In the genomic region with DNA sequence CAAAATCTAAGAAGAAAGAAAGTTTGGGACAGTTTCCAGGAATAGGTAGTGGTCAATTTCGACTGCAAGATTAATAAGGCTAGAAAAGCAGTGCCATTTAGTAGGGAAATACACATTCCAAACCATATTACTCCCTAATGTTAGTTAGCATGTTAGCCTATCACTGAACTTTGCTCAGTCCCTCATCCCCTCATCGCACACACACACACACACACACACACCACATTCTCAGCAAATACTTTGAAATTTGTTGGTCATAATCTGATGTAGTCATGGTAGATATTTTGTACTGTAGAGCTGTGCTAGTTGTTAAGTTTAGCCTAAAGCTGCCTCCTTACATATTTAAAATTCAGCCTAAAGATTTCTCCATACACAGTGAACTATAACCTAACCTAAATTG, we compare ENCODE assay signal across 27 cellular contexts.
"Had no signal": no experiment of that assay in that cellular context is flagged by ENCODE, and none has a peak within 500 bp of the region (broad histone marks: within the 10 kb centered on the region; RNA-seq: fewer than 3 reads in every experiment).

No MANE protein-coding gene starts in this region.

- H3K4me1 Mint-ChIP-seq: naive B cell, nephron progenitor cell had no signal

- H3K36me3 ChIP-seq: adrenal gland, brain microvascular endothelial cell, heart right ventricle, spleen, tibial nerve had no signal

- H3K4me3 ChIP-seq: adrenal gland, heart right ventricle, spleen, tibial nerve had no signal

- DNase-seq: activated CD4-positive, alpha-beta T cell treated with anti-CD3 and anti-CD28 coated beads for 48 hours; activated CD4-positive, alpha-beta T cell treated with anti-CD3 and anti-CD28 coated beads, Interleukin-2, amount 50 U/mL, for 48 hours; activated CD8-positive, alpha-beta memory T cell treated with anti-CD3 and anti-CD28 coated beads for 24 hours; activated effector memory CD4-positive, alpha-beta T cell treated with Interleukin-2 at 50 U/mL for 16 hours; activated naive CD4-positive, alpha-beta T cell treated with anti-CD3 and anti-CD28 coated beads for 36 hours; activated naive CD8-positive, alpha-beta T cell treated with anti-CD3 and anti-CD28 coated beads for 36 hours; adrenal gland; aorta; brain microvascular endothelial cell; caudate nucleus; cortex of kidney; foreskin fibroblast; heart right ventricle; islet precursor cell; left colon; naive B cell; nephron progenitor cell; occipital lobe; posterior cingulate gyrus; right cardiac atrium; spleen; stimulated activated naive CD4-positive, alpha-beta T cell treated with Interleukin-2 at 50 U/mL for 16 hours had no signal

- H3K27ac Mint-ChIP-seq: activated naive CD4-positive, alpha-beta T cell treated with anti-CD3 and anti-CD28 coated beads for 36 hours; activated naive CD8-positive, alpha-beta T cell treated with anti-CD3 and anti-CD28 coated beads for 36 hours; mesothelial cell of epicardium; naive B cell; nephron progenitor cell had no signal

- H3K4me1 ChIP-seq: spleen had no signal

- H3K36me3 Mint-ChIP-seq: activated naive CD8-positive, alpha-beta T cell treated with anti-CD3 and anti-CD28 coated beads for 36 hours; naive B cell had no signal

- ATAC-seq: activated CD4-positive, CD25-positive, alpha-beta regulatory T cell treated with anti-CD3 and anti-CD28 coated beads, Interleukin-2, amount 50 U/mL, for 24 hours; esophagus mucosa; heart right ventricle; left colon; right cardiac atrium had no signal

- H3K27me3 ChIP-seq: adrenal gland, brain microvascular endothelial cell, heart right ventricle, spleen, tibial nerve had no signal

- H3K27ac ChIP-seq: adrenal gland, brain microvascular endothelial cell, heart right ventricle, spleen, tibial nerve, VCaP had no signal

- H3K4me3 Mint-ChIP-seq: activated naive CD4-positive, alpha-beta T cell treated with anti-CD3 and anti-CD28 coated beads for 36 hours; activated naive CD8-positive, alpha-beta T cell treated with anti-CD3 and anti-CD28 coated beads for 36 hours; mesothelial cell of epicardium; naive B cell; nephron progenitor cell had no signal

- H3K9me3 ChIP-seq: adrenal gland, heart right ventricle, spleen, tibial nerve had no signal

- H3K27me3 Mint-ChIP-seq: activated naive CD8-positive, alpha-beta T cell treated with anti-CD3 and anti-CD28 coated beads for 36 hours; naive B cell had no signal
